ENCODE assay signal across 8 cellular contexts in genomic region chrX:68499543-68499942, GRCh38. TPM values are rescaled to one million over a fixed set of nuclear protein-coding genes. Genes with fewer than 3 reads are reported as not detected.
A peak's percentile ranks its signal among the peaks of the same experiment; 100 is the strongest.
DNase-seq lines count a peak whose midpoint lies in the region; ATAC-seq and TF ChIP-seq lines count a peak whose summit lies in the region.
"Not testable (repeated sequence)": the region's sequence is repeated elsewhere in the genome, so short reads cannot be mapped to it uniquely, and the experiment has no call there.

No MANE protein-coding gene starts in this region.

- not testable (repeated sequence) for H3K9ac ChIP-seq in parathyroid adenoma

- H3K4me3 ChIP-seq in CD8-positive, alpha-beta memory T cell (ENCODE audit: low read length), result peak overlapping the region; percentile 81
- peak overlapping the region; percentile 88 for H3K4me3 ChIP-seq in LNCaP clone FGC (ENCODE audit: low read depth, low read length)
- peak overlapping the region; percentile 84 for H3K4me3 ChIP-seq in brain microvascular endothelial cell (ENCODE audit: low read depth, low read length)
- H3K4me3 ChIP-seq in fibroblast of pulmonary artery (replicated peaks; ENCODE audit: low read depth, low read length), result peak overlapping the region; percentile 86
- peak overlapping the region; percentile 61 for H3K4me3 ChIP-seq in lower lobe of right lung
- peak overlapping the region; percentile 81 for H3K4me3 ChIP-seq in parathyroid adenoma (ENCODE audit: low read depth, low read length)
- H3K4me3 ChIP-seq in tibial nerve, result peak overlapping the region; percentile 47 to 72 (median 66)

- WGBS in tibial nerve, 2 donors, result 66 to 73% methylated on average over 9 to 11 of the region's 11 CpGs

- intact Hi-C loops in activated CD4-positive, alpha-beta T cell treated with anti-CD3 and anti-CD28 coated beads, Interleukin-2, amount 10 ng/mL, durations not matched to agents 24 days and 14 days (cut with micrococcal nuclease), result loop anchor here (5.0 kb wide), 1 partner anchor 1633 kb away; the partner anchor contains the start of gene IGBP1
- intact Hi-C loops in lower lobe of right lung (cut with DNase I), result not testable (repeated sequence)

- H3K36me3 Mint-ChIP-seq in CD8-positive, alpha-beta memory T cell, result peaks cover 0 to 26% (median 0%) of the 10 kb centered on the region in 3 donors
- peaks cover 13% of the 10 kb centered on the region for H3K36me3 Mint-ChIP-seq in activated CD4-positive, alpha-beta T cell treated with anti-CD3 and anti-CD28 coated beads, Interleukin-2, amount 10 ng/mL, durations not matched to agents 24 days and 14 days (ENCODE audit: low read depth)

- TF ChIP-seq EP300 in tibial nerve (IDR thresholded peaks at IDR 0.05), result not testable (repeated sequence)

- peaks cover 14% of the 10 kb centered on the region for H3K4me1 ChIP-seq in CD8-positive, alpha-beta memory T cell (ENCODE audit: insufficient read depth, low read length)
- H3K4me1 ChIP-seq in lower lobe of right lung, parathyroid adenoma: not testable (repeated sequence)
- H3K4me1 ChIP-seq in tibial nerve, result peaks cover 0 to 20% (median 0%) of the 10 kb centered on the region in 4 donors

- H2AFZ ChIP-seq in parathyroid adenoma, result not testable (repeated sequence)

- CTCF ChIA-PET in CD8-positive, alpha-beta memory T cell (lab: Charles Lee), result not testable (repeated sequence)

- H3K36me3 ChIP-seq in CD8-positive, alpha-beta memory T cell (ENCODE audit: insufficient read depth, low read length); brain microvascular endothelial cell (replicated peaks); lower lobe of right lung; parathyroid adenoma (ENCODE audit: control insufficient read depth, insufficient read depth, low read length); tibial nerve: not testable (repeated sequence)

- not testable (repeated sequence) for DNase-seq in CD8-positive, alpha-beta memory T cell; LNCaP clone FGC (ENCODE audit: low read depth); activated CD4-positive, alpha-beta T cell treated with anti-CD3 and anti-CD28 coated beads, Interleukin-2, amount 10 ng/mL, durations not matched to agents 24 days and 14 days; brain microvascular endothelial cell; fibroblast of pulmonary artery (ENCODE audit: low read depth); lower lobe of right lung; tibial nerve (ENCODE audit: low spot score in 2 of 2)

- in situ Hi-C loops in brain microvascular endothelial cell (cut with HindIII; ENCODE audit: low pct_ligation_motif_present, low sequenced_read_pairs), result not testable (repeated sequence)

- peak overlapping the region; percentile 87 to 97 (median 93) for H3K4me3 Mint-ChIP-seq in CD8-positive, alpha-beta memory T cell
- H3K4me3 Mint-ChIP-seq in activated CD4-positive, alpha-beta T cell treated with anti-CD3 and anti-CD28 coated beads, Interleukin-2, amount 10 ng/mL, durations not matched to agents 24 days and 14 days, result peak overlapping the region; percentile 94

- POLR2A ChIA-PET in CD8-positive, alpha-beta memory T cell (lab: Charles Lee), result not testable (repeated sequence)

- TF ChIP-seq POLR2A in tibial nerve (IDR thresholded peaks at IDR 0.05), result not testable (repeated sequence)

- ATAC-seq in lower lobe of right lung, result not testable (repeated sequence)

- H3K9me3 Mint-ChIP-seq in CD8-positive, alpha-beta memory T cell; activated CD4-positive, alpha-beta T cell treated with anti-CD3 and anti-CD28 coated beads, Interleukin-2, amount 10 ng/mL, durations not matched to agents 24 days and 14 days: not testable (repeated sequence)

- peak overlapping the region; percentile 95 to 99 (median 98) for H3K27ac Mint-ChIP-seq in CD8-positive, alpha-beta memory T cell
- peak overlapping the region; percentile 97 for H3K27ac Mint-ChIP-seq in activated CD4-positive, alpha-beta T cell treated with anti-CD3 and anti-CD28 coated beads, Interleukin-2, amount 10 ng/mL, durations not matched to agents 24 days and 14 days

- H3K4me1 Mint-ChIP-seq in CD8-positive, alpha-beta memory T cell, result peaks cover 23 to 64% (median 45%) of the 10 kb centered on the region in 3 donors
- peaks cover 23% of the 10 kb centered on the region for H3K4me1 Mint-ChIP-seq in activated CD4-positive, alpha-beta T cell treated with anti-CD3 and anti-CD28 coated beads, Interleukin-2, amount 10 ng/mL, durations not matched to agents 24 days and 14 days

- not testable (repeated sequence) for H3K9me3 ChIP-seq in CD8-positive, alpha-beta memory T cell (ENCODE audit: low read length); lower lobe of right lung; parathyroid adenoma (ENCODE audit: control insufficient read depth, low read length); tibial nerve

- peak overlapping the region; percentile 92 for H3K27ac ChIP-seq in CD8-positive, alpha-beta memory T cell (ENCODE audit: low read depth, low read length)
- H3K27ac ChIP-seq in brain microvascular endothelial cell (peak overlapping the region; percentile 98), lower lobe of right lung (peak overlapping the region; percentile 95), parathyroid adenoma (peak overlapping the region; percentile 95), tibial nerve (peak overlapping the region in 3 of 4 donors; percentile 90 to 97 (median 96))

- TF ChIP-seq CTCF in LNCaP clone FGC (IDR thresholded peaks at IDR 0.05; ENCODE audit: control insufficient read depth, extremely low read depth, insufficient read depth); brain microvascular endothelial cell (IDR thresholded peaks at IDR 0.05; ENCODE audit: low read depth, low read length, missing control alignments); fibroblast of pulmonary artery (IDR thresholded peaks at IDR 0.05; ENCODE audit: low read length, missing control alignments); lower lobe of right lung (IDR thresholded peaks at IDR 0.05); parathyroid adenoma (IDR thresholded peaks at IDR 0.05); tibial nerve (IDR thresholded peaks at IDR 0.05): not testable (repeated sequence)

- H3K4me2 ChIP-seq in parathyroid adenoma (ENCODE audit: low read length), result peak overlapping the region; percentile 61

- H3K27me3 Mint-ChIP-seq in CD8-positive, alpha-beta memory T cell; activated CD4-positive, alpha-beta T cell treated with anti-CD3 and anti-CD28 coated beads, Interleukin-2, amount 10 ng/mL, durations not matched to agents 24 days and 14 days: not testable (repeated sequence)

- not testable (repeated sequence) for H3K27me3 ChIP-seq in CD8-positive, alpha-beta memory T cell (ENCODE audit: insufficient read depth, low read length, poor library complexity, severe bottlenecking); brain microvascular endothelial cell (replicated peaks); lower lobe of right lung (ENCODE audit: low read depth); parathyroid adenoma (ENCODE audit: control insufficient read depth, insufficient read depth, low read length); tibial nerve

- peaks cover 18% of the 10 kb centered on the region for H3K79me2 ChIP-seq in parathyroid adenoma

RNA-seq across cellular contexts. Expression of gene YIPF6, which starts 0.7 kb away (rescaled TPM):
- total RNA-seq in CD8-positive, alpha-beta memory T cell, result 10 to 100 TPM; 17.5 to 19.4 TPM
- polyA plus RNA-seq in CD8-positive, alpha-beta memory T cell, result 20.4 TPM
- 21.1 and 21.8 TPM in 2 replicates for total RNA-seq in activated CD4-positive, alpha-beta T cell treated with anti-CD3 and anti-CD28 coated beads, Interleukin-2, amount 10 ng/mL, durations not matched to agents 24 days and 14 days
- total RNA-seq in lower lobe of right lung, result 45.0 TPM
- 10 to 100 TPM; 22.5 to 25.5 (median 24.3) TPM for total RNA-seq in tibial nerve
